In genomic region chr2:84878459-84878858, GRCh38 we compare ENCODE assay signal across 15 cellular contexts. TPM values are rescaled to one million over a fixed set of nuclear protein-coding genes. Genes with fewer than 3 reads are reported as not detected.
DNase-seq lines count a peak whose midpoint lies in the region; ATAC-seq, FAIRE-seq and TF ChIP-seq lines count a peak whose summit lies in the region.
"Had no signal": no experiment of that assay in that cellular context is flagged by ENCODE, and none has a peak within 500 bp of the region (broad histone marks: within the 10 kb centered on the region; RNA-seq: fewer than 3 reads in every experiment).

No MANE protein-coding gene starts in this region.

- peaks cover 4% of the 10 kb centered on the region for H3K9me3 Mint-ChIP-seq in activated CD4-positive, alpha-beta T cell treated with anti-CD3 and anti-CD28 coated beads for 36 hours (ENCODE audit: low read depth)
- no peaks in the 10 kb centered on the region for H3K9me3 Mint-ChIP-seq in natural killer cell
- H3K9me3 Mint-ChIP-seq: naive B cell had no signal

- peak overlapping the region; percentile 82 for H3K4me3 Mint-ChIP-seq in activated CD4-positive, alpha-beta T cell treated with anti-CD3 and anti-CD28 coated beads for 36 hours
- peak overlapping the region; percentile 49 for H3K4me3 Mint-ChIP-seq in natural killer cell

- H3K36me3 Mint-ChIP-seq in activated CD4-positive, alpha-beta T cell treated with anti-CD3 and anti-CD28 coated beads for 36 hours (ENCODE audit: low read depth), result peaks cover 24% of the 10 kb centered on the region
- no peaks in the 10 kb centered on the region for H3K36me3 Mint-ChIP-seq in natural killer cell

- H3K27ac Mint-ChIP-seq in activated CD4-positive, alpha-beta T cell treated with anti-CD3 and anti-CD28 coated beads for 36 hours, result peak overlapping the region; percentile 97
- H3K27ac Mint-ChIP-seq in natural killer cell, result no peak overlapping the region

- no peak for FAIRE-seq in urothelium cell line (lab: Jason Lieb, UNC)
- FAIRE-seq: endothelial cell of umbilical vein, frontal cortex had no signal

- POLR2A ChIA-PET in activated CD4-positive, alpha-beta T cell treated with anti-CD3 and anti-CD28 coated beads for 36 hours (lab: Charles Lee), result interaction anchor here (0.6 to 1.9 kb wide), 4 partner anchors 40 to 164 kb away, joined by 3 to 7 read pairs (median 3); no protein-coding TSS in a partner anchor

- intact Hi-C loops in activated CD4-positive, alpha-beta T cell treated with anti-CD3 and anti-CD28 coated beads for 36 hours (cut with DNase I, micrococcal nuclease), result no loop called here
- intact Hi-C loops in natural killer cell (cut with micrococcal nuclease), result no loop called here

- no peaks in the 10 kb centered on the region for H3K27me3 Mint-ChIP-seq in activated CD4-positive, alpha-beta T cell treated with anti-CD3 and anti-CD28 coated beads for 36 hours
- peaks cover 9 to 29% of the 10 kb centered on the region in 2 donors for H3K27me3 Mint-ChIP-seq in natural killer cell (ENCODE audit: low read depth in 2 of 2)
- H3K27me3 Mint-ChIP-seq: naive B cell had no signal

- TF ChIP-seq CTCF in natural killer cell (IDR thresholded peaks at IDR 0.05), result no peak

- no peak for ATAC-seq in activated CD4-positive, alpha-beta T cell treated with anti-CD3 and anti-CD28 coated beads for 36 hours
- ATAC-seq in GM18861 (IDR thresholded peaks at IDR 0.05; ENCODE audit: unreplicated experiment), result peak; percentile 48
- ATAC-seq in natural killer cell, result no peak
- ATAC-seq: left ventricle myocardium superior had no signal

- H3K4me1 Mint-ChIP-seq in activated CD4-positive, alpha-beta T cell treated with anti-CD3 and anti-CD28 coated beads for 36 hours, result peaks cover 70% of the 10 kb centered on the region
- H3K4me1 Mint-ChIP-seq in natural killer cell, result peaks cover 29 to 37% of the 10 kb centered on the region in 2 donors

- CTCF ChIA-PET in activated CD4-positive, alpha-beta T cell treated with anti-CD3 and anti-CD28 coated beads for 36 hours (lab: Charles Lee), result interaction anchor here (0.5 to 5.6 kb wide), 3 partner anchors 10 to 47 kb away, joined by 3 to 45 read pairs (median 7); no protein-coding TSS in a partner anchor

- DNase-seq in activated CD4-positive, alpha-beta T cell treated with anti-CD3 and anti-CD28 coated beads for 36 hours, result no peak
- no peak for DNase-seq in activated CD4-positive, alpha-beta T cell treated with anti-CD3 and anti-CD28 coated beads, Interleukin-2, amount 50 U/mL, for 1 hour
- peak; percentile 31 to 38 for DNase-seq in activated T-cell treated with anti-CD3 and anti-CD28 coated beads, Interleukin-2, amount 50 U/mL, for 48 hours
- DNase-seq in natural killer cell, result no peak
- DNase-seq in NK-92 treated with Interleukin-12 subunit alpha and Interleukin-12 subunit beta, amount 100 ng/mL, for 24 hours (lab: John Stamatoyannopoulos, UW), result no peak
- no peak for DNase-seq in MV-4-11 (lab: John Stamatoyannopoulos, UW)
- no peak for DNase-seq in urothelium cell line (ENCODE audit: low spot score)
- DNase-seq: anterior cingulate cortex, left ventricle myocardium superior, naive B cell, NCI-H1092 treated with DMSO at 0.1 percent for 48 hours, NCI-H345 had no signal

RNA-seq across cellular contexts. Expression of gene TRABD2A, which starts 2.4 kb away (rescaled TPM):
- total RNA-seq in activated CD4-positive, alpha-beta T cell treated with anti-CD3 and anti-CD28 coated beads for 36 hours, result 10 to 100 TPM; 37.2 to 42.2 TPM
- 1 to 10 TPM; 1.4 to 6.3 (median 6.3) TPM for total RNA-seq in natural killer cell

RNA-seq across cellular contexts. Expression of gene TMSB10, which starts 27.0 kb away (rescaled TPM):
- total RNA-seq in activated CD4-positive, alpha-beta T cell treated with anti-CD3 and anti-CD28 coated beads for 36 hours, result 1,000 to 10,000 TPM; 2,345 to 2,742 TPM
- 1,000 to 10,000 TPM; 1,247 to 1,683 (median 1,557) TPM for total RNA-seq in natural killer cell

Comparison
In these comparisons a context has a peak if more than half of its experiments do, and no peak if none do; other contexts are left out.
1. DNase-seq: peak in activated T-cell treated with anti-CD3 and anti-CD28 coated beads, Interleukin-2, amount 50 U/mL, for 48 hours (2 of 2); none in activated CD4-positive, alpha-beta T cell treated with anti-CD3 and anti-CD28 coated beads for 36 hours (single experiment), activated CD4-positive, alpha-beta T cell treated with anti-CD3 and anti-CD28 coated beads, Interleukin-2, amount 50 U/mL, for 1 hour (single experiment), natural killer cell (single experiment), NK-92 treated with Interleukin-12 subunit alpha and Interleukin-12 subunit beta, amount 100 ng/mL, for 24 hours (single experiment), MV-4-11 (single experiment) and urothelium cell line (single experiment).
2. RNA of gene TRABD2A, which starts 2.4 kb away (total RNA-seq): 37.2 to 42.2 TPM in activated CD4-positive, alpha-beta T cell treated with anti-CD3 and anti-CD28 coated beads for 36 hours; 1.4 to 6.3 TPM in natural killer cell; every median in the first group is over 4 times any median in the second.